In the genomic region with DNA sequence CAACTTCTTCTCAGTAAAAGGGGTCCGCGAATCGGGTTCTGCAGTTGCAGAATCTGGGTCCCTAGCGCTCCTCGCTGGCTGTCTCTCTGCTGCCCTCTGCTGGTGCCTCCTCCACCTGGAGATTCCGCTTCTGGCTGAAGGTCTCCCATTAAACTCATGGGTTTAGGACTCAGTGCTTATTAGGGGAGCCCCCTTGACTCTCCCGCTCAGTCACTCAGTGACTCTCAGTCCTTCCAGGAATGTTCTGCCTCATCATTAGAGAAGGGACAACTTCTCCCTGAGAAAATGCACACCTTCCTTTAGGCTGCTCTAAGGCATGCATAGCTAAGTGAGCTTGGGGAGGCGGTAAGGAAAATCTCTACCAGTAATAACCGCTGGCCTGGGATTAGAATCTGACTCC, we compare ENCODE assay signal across 8 cellular contexts. TPM values are rescaled to one million over a fixed set of nuclear protein-coding genes. Genes with fewer than 3 reads are reported as not detected.
DNase-seq lines count a peak whose midpoint lies in the region; ATAC-seq and TF ChIP-seq lines count a peak whose summit lies in the region.

No MANE protein-coding gene starts in this region.

- in situ Hi-C loops in G401 (cut with HindIII; ENCODE audit: low sequenced_read_pairs), result no loop called here

- H3K4me3 Mint-ChIP-seq in glutamatergic neuron (ENCODE audit: unreplicated experiment), result no peak overlapping the region

- no peaks in the 10 kb centered on the region for H3K4me1 ChIP-seq in RWPE2 (ENCODE audit: insufficient read depth, poor library complexity, severe bottlenecking)

- H3K4me1 Mint-ChIP-seq in glutamatergic neuron (ENCODE audit: low read depth, unreplicated experiment), result peaks cover 6% of the 10 kb centered on the region

- no peaks in the 10 kb centered on the region for H3K36me3 ChIP-seq in RWPE2 (ENCODE audit: low read depth)

- H3K9me3 Mint-ChIP-seq in glutamatergic neuron (ENCODE audit: unreplicated experiment), result peaks cover 1% of the 10 kb centered on the region

- no peaks in the 10 kb centered on the region for H3K9me3 ChIP-seq in RWPE2 (ENCODE audit: severe bottlenecking)

- H3K27me3 ChIP-seq in RWPE2 (ENCODE audit: insufficient read depth, poor library complexity, severe bottlenecking), result no peaks in the 10 kb centered on the region

- H3K27ac ChIP-seq in RWPE2 (ENCODE audit: poor library complexity, severe bottlenecking), result no peak overlapping the region

- H3K27ac Mint-ChIP-seq in glutamatergic neuron (ENCODE audit: unreplicated experiment), result no peak overlapping the region

- TF ChIP-seq CTCF in RWPE2 (IDR thresholded peaks at IDR 0.05; ENCODE audit: poor library complexity, severe bottlenecking) (peak; percentile 98), glutamatergic neuron (IDR thresholded peaks at IDR 0.05; ENCODE audit: partially characterized antibody, unreplicated experiment) (peak; percentile 91)

- ATAC-seq in RWPE2 (ENCODE audit: low read depth), result peak; percentile 77
- ATAC-seq in HG03442 (IDR thresholded peaks at IDR 0.05; ENCODE audit: unreplicated experiment), result no peak
- no peak for ATAC-seq in HG02981 (IDR thresholded peaks at IDR 0.05; ENCODE audit: unreplicated experiment)

- intact Hi-C loops in posterior cingulate gyrus (cut with DNase I), result no loop called here

- no peak overlapping the region for H3K4me3 ChIP-seq in RWPE2 (ENCODE audit: severe bottlenecking)

- DNase-seq in G401 (ENCODE audit: low spot score), result peak; percentile 57
- peak; percentile 74 for DNase-seq in HK-2 (ENCODE audit: unreplicated experiment)
- DNase-seq in RWPE2 (ENCODE audit: low spot score), result no peak
- peak; percentile 45 for DNase-seq in activated effector memory CD4-positive, alpha-beta T cell treated with Interleukin-2 at 50 U/mL for 16 hours
- DNase-seq in glutamatergic neuron, result peak; percentile 91
- peak; percentile 43 to 95 (median 81) for DNase-seq in posterior cingulate gyrus

- peaks cover 4% of the 10 kb centered on the region for H3K27me3 Mint-ChIP-seq in glutamatergic neuron (ENCODE audit: unreplicated experiment)

- no peaks in the 10 kb centered on the region for H3K36me3 Mint-ChIP-seq in glutamatergic neuron (ENCODE audit: unreplicated experiment)

RNA-seq across cellular contexts. Expression of a gene that starts 7.1 kb away (rescaled TPM):
- total RNA-seq in G401 (2014; rRNA removed; shearing (Covaris generic)), result not detected in 2 replicates
- not detected for total RNA-seq in glutamatergic neuron (ENCODE audit: unreplicated experiment)

RNA-seq across cellular contexts. Expression of a gene that starts 25.5 kb away (rescaled TPM):
- total RNA-seq in G401 (2014; rRNA removed; shearing (Covaris generic)), result 0.14 and 0.55 TPM in 2 replicates
- total RNA-seq in glutamatergic neuron (ENCODE audit: unreplicated experiment), result not detected

RNA-seq across cellular contexts. Expression of a gene that starts 55.1 kb away (rescaled TPM):
- not detected in 2 replicates for total RNA-seq in G401 (2014; rRNA removed; shearing (Covaris generic))
- total RNA-seq in glutamatergic neuron (ENCODE audit: unreplicated experiment), result 0.15 TPM
